ENCODE assay signal across 1 cellular context in genomic region chr19:40776364-40776763, GRCh38.
TF ChIP-seq lines count a peak whose summit lies in the region.

No MANE protein-coding gene starts in this region.

TF ChIP-seq in HepG2, 621 proteins besides CTCF, POLR2A, EP300 and RAD21:
- no peak for TF ChIP-seq KLF15 (CRISPR knock-in tag; IDR thresholded peaks at IDR 0.05; ENCODE audit: borderline replicate concordance)
